Comparison of ENCODE assay signal across 12 cellular contexts in genomic region chr6:128601060-128601459, GRCh38.
A peak's percentile ranks its signal among the peaks of the same experiment; 100 is the strongest.
DNase-seq lines count a peak whose midpoint lies in the region; ATAC-seq and TF ChIP-seq lines count a peak whose summit lies in the region.
"Had no signal": no experiment of that assay in that cellular context is flagged by ENCODE, and none has a peak within 500 bp of the region (broad histone marks: within the 10 kb centered on the region; RNA-seq: fewer than 3 reads in every experiment).

No MANE protein-coding gene starts in this region.

- H3K9me2 ChIP-seq in Loucy (replicated peaks; ENCODE audit: low read depth, low read length) = no peaks in the 10 kb centered on the region

- H3K4me1 Mint-ChIP-seq in brain = peaks cover 30% of the 10 kb centered on the region
- H3K4me1 Mint-ChIP-seq: natural killer cell had no signal

- no peaks in the 10 kb centered on the region for H3K36me3 ChIP-seq in Loucy (ENCODE audit: insufficient read depth, low read length)
- H3K36me3 ChIP-seq in MG63 = no peaks in the 10 kb centered on the region

- H3K27me3 ChIP-seq in Loucy (ENCODE audit: insufficient read depth, low read length, poor library complexity, severe bottlenecking) = no peaks in the 10 kb centered on the region
- no peaks in the 10 kb centered on the region for H3K27me3 ChIP-seq in MG63

- no peak overlapping the region for H3K4me3 Mint-ChIP-seq in brain
- H3K4me3 Mint-ChIP-seq: CD8-positive, alpha-beta T cell; natural killer cell had no signal

- H3K36me3 Mint-ChIP-seq in brain = no peaks in the 10 kb centered on the region
- H3K36me3 Mint-ChIP-seq: CD8-positive, alpha-beta T cell; natural killer cell had no signal

- no peaks in the 10 kb centered on the region for H3F3A ChIP-seq in Loucy (ENCODE audit: low read depth)

- no peaks in the 10 kb centered on the region for H3K9me3 ChIP-seq in Loucy (ENCODE audit: insufficient read depth, low read depth, low read length)
- H3K9me3 ChIP-seq in MG63 = no peaks in the 10 kb centered on the region

- no peak overlapping the region for H2AFZ ChIP-seq in Loucy (ENCODE audit: low read length)

- no peaks in the 10 kb centered on the region for H3K79me2 ChIP-seq in Loucy (ENCODE audit: insufficient read depth, low read length)

- H3K4me3 ChIP-seq in Loucy (ENCODE audit: low read length, poor library complexity, severe bottlenecking) (no peak overlapping the region), MG63 (no peak overlapping the region)
- H3K4me3 ChIP-seq: coronary artery had no signal

- no peak overlapping the region for H3K9ac ChIP-seq in Loucy (ENCODE audit: low read depth, low read length, poor library complexity, severe bottlenecking)

- peaks cover 12% of the 10 kb centered on the region for H3K27me3 Mint-ChIP-seq in brain

- H3K4me2 ChIP-seq in Loucy (ENCODE audit: low read depth, low read length, poor library complexity, severe bottlenecking) = peak overlapping the region; percentile 6

- no peaks in the 10 kb centered on the region for H4K20me1 ChIP-seq in Loucy (ENCODE audit: insufficient read depth, low read length, poor library complexity, severe bottlenecking)

- H3K4me1 ChIP-seq in Loucy (ENCODE audit: insufficient read depth, low read length, poor library complexity, severe bottlenecking) = peaks cover 20% of the 10 kb centered on the region

- H3K27ac Mint-ChIP-seq in brain = peak overlapping the region in 4 of 5 experiments; percentile 14 to 86 (median 52)
- H3K27ac Mint-ChIP-seq: CD8-positive, alpha-beta T cell; natural killer cell had no signal

- no peak for ATAC-seq in HG02763 (IDR thresholded peaks at IDR 0.05; ENCODE audit: unreplicated experiment)
- ATAC-seq in GM19328 (IDR thresholded peaks at IDR 0.05; ENCODE audit: unreplicated experiment) = no peak
- ATAC-seq: CD8-positive, alpha-beta T cell; natural killer cell had no signal

- DNase-seq in DMS153 (lab: John Stamatoyannopoulos, UW) = peak; percentile 86
- peak; percentile 76 to 87 for DNase-seq in lung microvascular endothelial cell (ENCODE audit: low read depth in 2 of 2)
- no peak for DNase-seq in NCI-H2227 (lab: John Stamatoyannopoulos, UW; ENCODE audit: unreplicated experiment)
- no peak for DNase-seq in MG63
- DNase-seq: CD8-positive, alpha-beta T cell; natural killer cell; stimulated activated CD4-positive, alpha-beta T cell treated with anti-CD3 and anti-CD28 coated beads, Interleukin-4, amount 100 ng/mL, for 4 hours had no signal

- no peaks in the 10 kb centered on the region for H3K9me3 Mint-ChIP-seq in brain
- H3K9me3 Mint-ChIP-seq: CD8-positive, alpha-beta T cell had no signal

- TF ChIP-seq CTCF in Loucy (conservative IDR thresholded peaks at IDR 0.05; ENCODE audit: low read length) (no peak), brain (conservative IDR thresholded peaks at IDR 0.05) (no peak)

Comparison
In these comparisons a context has a peak if more than half of its experiments do, and no peak if none do; other contexts are left out.
1. DNase-seq: peak in DMS153 (single experiment) and lung microvascular endothelial cell (2 of 2); none in NCI-H2227 (single experiment) and MG63 (single experiment).